8 cellular contexts compared by ENCODE assay signal in genomic region chr4:145181091-145181501, GRCh38. TPM values are rescaled to one million over a fixed set of nuclear protein-coding genes. Genes with fewer than 3 reads are reported as not detected.
DNase-seq lines count a peak whose midpoint lies in the region; ATAC-seq, FAIRE-seq and TF ChIP-seq lines count a peak whose summit lies in the region.

No MANE protein-coding gene starts in this region.

- ATAC-seq in DND-41 (ENCODE audit: insufficient read depth, low read depth), result no peak; the same call in 2 of the 3 replicates
- ATAC-seq in GM21390 (IDR thresholded peaks at IDR 0.05; ENCODE audit: unreplicated experiment), result no peak
- ATAC-seq in GM21360 (IDR thresholded peaks at IDR 0.05; ENCODE audit: unreplicated experiment), result no peak
- ATAC-seq in GM19452 (IDR thresholded peaks at IDR 0.05; ENCODE audit: unreplicated experiment), result no peak

- POLR2A ChIA-PET in H1 (lab: Charles Lee; ENCODE audit: partially characterized antibody), result interaction anchor here (1.2 kb wide), 1 partner anchor 83 kb away, joined by 4 read pairs; the partner anchor contains the start of genes ABCE1 and ANAPC10

- no peak for TF ChIP-seq POLR2A in H1 (IDR thresholded peaks at IDR 0.05; ENCODE audit: control extremely low read depth in 1 of 2, low read depth in 2 of 2, low read length in 2 of 2)

- CTCF ChIA-PET in H1 (lab: Charles Lee; ENCODE audit: partially characterized antibody), result interaction anchor here (0.7 to 1.0 kb wide), 3 partner anchors 11 to 48 kb away, joined by 3 to 4 read pairs (median 3); no protein-coding TSS in a partner anchor

- H3K23me2 ChIP-seq in H1 (ENCODE audit: low read depth, low read length), result peaks cover 12% of the 10 kb centered on the region

- no peak for TF ChIP-seq RAD21 in H1 (IDR thresholded peaks at IDR 0.05 in 1 of 2, conservative IDR thresholded peaks at IDR 0.05 in 1 of 2; ENCODE audit: low read depth in 2 of 2, low read length in 2 of 2)

- peak overlapping the region; percentile 28 for H4K5ac ChIP-seq in H1 (ENCODE audit: insufficient read length, low read depth, low read length)

- H4K20me1 ChIP-seq in DND-41 (ENCODE audit: insufficient read depth, low read length) (peaks cover 27% of the 10 kb centered on the region), H1 (replicated peaks in 1 of 2; ENCODE audit: control insufficient read depth in 1 of 2, insufficient read depth in 2 of 2, low read length in 2 of 2) (peaks cover 2 to 7% of the 10 kb centered on the region in 2 experiments)

- H3K18ac ChIP-seq in H1 (ENCODE audit: extremely low read depth, low read length), result no peak overlapping the region

- H3K27ac Mint-ChIP-seq in osteocyte (ENCODE audit: unreplicated experiment), result peak overlapping the region; percentile 94

- peaks cover 3% of the 10 kb centered on the region; the same call in 1 of the 2 replicates for H3K36me3 ChIP-seq in DND-41 (ENCODE audit: insufficient read depth, low read length)
- H3K36me3 ChIP-seq in H1 (ENCODE audit: control insufficient read depth in 2 of 4, insufficient read depth in 4 of 4, low read length in 3 of 4), result no peaks in the 10 kb centered on the region

- H3K4me3 Mint-ChIP-seq in osteocyte (ENCODE audit: unreplicated experiment), result peak overlapping the region; percentile 80

- peaks cover 7% of the 10 kb centered on the region for H3K27me3 Mint-ChIP-seq in osteocyte (ENCODE audit: unreplicated experiment)

- H3K9me3 ChIP-seq in DND-41 (ENCODE audit: insufficient read depth, low read length, severe bottlenecking) (no peaks in the 10 kb centered on the region), H1 (ENCODE audit: insufficient read depth in 2 of 2, low read depth in 1 of 2, low read length in 1 of 2) (no peaks in the 10 kb centered on the region)

- H3K4me3 ChIP-seq in DND-41 (ENCODE audit: low read depth in 1 of 2, low read length in 2 of 2) (peak overlapping the region; percentile 30 to 68), LNCaP clone FGC (ENCODE audit: low read depth, low read length) (peak overlapping the region; percentile 77), H1 (ENCODE audit: extremely low read depth in 1 of 4, insufficient read depth in 2 of 4, low read depth in 3 of 4, low read length in 4 of 4) (peak overlapping the region; percentile 67 to 88 (median 81))

- H3K4me2 ChIP-seq in DND-41 (ENCODE audit: insufficient read depth, low read length), result peak overlapping the region; percentile 82
- peak overlapping the region; percentile 96 to 99 for H3K4me2 ChIP-seq in H1 (ENCODE audit: insufficient read depth in 1 of 2, low read depth in 2 of 2, low read length in 2 of 2)

- H3K23ac ChIP-seq in H1 (ENCODE audit: insufficient read length), result no peak overlapping the region

- H3K9ac ChIP-seq in DND-41 (ENCODE audit: low read depth, low read length), result peak overlapping the region; percentile 80
- peak overlapping the region in 3 of 4 experiments; percentile 75 to 92 (median 79); a peak in 6 of 7 replicates for H3K9ac ChIP-seq in H1 (replicated peaks in 1 of 4; ENCODE audit: extremely low read depth in 1 of 4, low read depth in 3 of 4, low read length in 3 of 4)

- H4K8ac ChIP-seq in H1 (ENCODE audit: extremely low read depth, insufficient read depth, low read length), result peak overlapping the region; percentile 85; the same call in 1 of the 2 replicates

- H4K91ac ChIP-seq in H1 (replicated peaks; ENCODE audit: insufficient read length, low read length), result no peak overlapping the region

- no peak for TF ChIP-seq EP300 in H1 (IDR thresholded peaks at IDR 0.05; ENCODE audit: borderline replicate concordance in 1 of 2, low read depth in 2 of 2, low read length in 2 of 2)

- no peak overlapping the region for H2BK15ac ChIP-seq in H1 (ENCODE audit: low read length)

- H3K27me3 ChIP-seq in DND-41 (ENCODE audit: insufficient read depth, low read length, poor library complexity) (peaks cover under 1% of the 10 kb centered on the region), H1 (replicated peaks in 1 of 4; ENCODE audit: control insufficient read depth in 3 of 4, extremely low read depth in 1 of 4, insufficient read depth in 3 of 4, low read length in 3 of 4) (no peaks in the 10 kb centered on the region)

- no peak for DNase-seq in DND-41
- DNase-seq in LNCaP clone FGC (ENCODE audit: low read depth), result no peak
- DNase-seq in H1 (ENCODE audit: low read depth in 1 of 2, low spot score in 2 of 2), result no peak
- no peak for DNase-seq in osteocyte (ENCODE audit: extremely low spot score, unreplicated experiment)
- no peak for DNase-seq in effector CD4-positive, alpha-beta T cell

- no peak overlapping the region for H2BK12ac ChIP-seq in H1 (ENCODE audit: low read depth, low read length)

- H2BK20ac ChIP-seq in H1 (ENCODE audit: low read length), result no peak overlapping the region

- H3K4me1 Mint-ChIP-seq in osteocyte (ENCODE audit: unreplicated experiment), result peaks cover 29% of the 10 kb centered on the region

- H2AK5ac ChIP-seq in H1 (ENCODE audit: low read depth, low read length), result no peak overlapping the region

- H3K9me3 Mint-ChIP-seq in osteocyte (ENCODE audit: unreplicated experiment), result no peaks in the 10 kb centered on the region

- H2BK5ac ChIP-seq in H1 (ENCODE audit: low read depth, low read length), result no peak overlapping the region

- H3K56ac ChIP-seq in H1 (replicated peaks; ENCODE audit: insufficient read length, low read depth, low read length), result no peak overlapping the region

- H3K79me1 ChIP-seq in H1 (ENCODE audit: low read depth, low read length), result no peaks in the 10 kb centered on the region

- no peak overlapping the region for H3K14ac ChIP-seq in H1 (ENCODE audit: insufficient read length)

- no peak for FAIRE-seq in H1 (lab: Jason Lieb, UNC)

- H3K4me1 ChIP-seq in DND-41 (ENCODE audit: insufficient read depth, low read length), result peaks cover 29% of the 10 kb centered on the region
- peaks cover 0 to 3% (median 1%) of the 10 kb centered on the region in 4 experiments; a peak in 4 of 7 replicates for H3K4me1 ChIP-seq in H1 (replicated peaks in 1 of 4; ENCODE audit: control insufficient read depth in 3 of 4, insufficient read depth in 4 of 4, low read length in 3 of 4)

- no peak overlapping the region for H2BK120ac ChIP-seq in H1 (replicated peaks; ENCODE audit: low read depth, low read length)

- peak overlapping the region; percentile 86 for H2AFZ ChIP-seq in DND-41 (ENCODE audit: low read depth, low read length)
- peak overlapping the region; percentile 96 for H2AFZ ChIP-seq in H1 (ENCODE audit: low read length)

- H3K27ac ChIP-seq in DND-41 (ENCODE audit: low read length), result peak overlapping the region; percentile 76
- peak overlapping the region; percentile 68 for H3K27ac ChIP-seq in H1 (ENCODE audit: low read depth, low read length)

- H3K79me2 ChIP-seq in DND-41 (ENCODE audit: insufficient read depth, low read length) (peaks cover 42% of the 10 kb centered on the region), H1 (ENCODE audit: control insufficient read depth in 1 of 2, insufficient read depth in 2 of 2, low read length in 2 of 2) (peaks cover 13 to 35% of the 10 kb centered on the region in 2 experiments)

- no peak overlapping the region for H3K4ac ChIP-seq in H1 (replicated peaks; ENCODE audit: insufficient read length, low read depth, low read length)

- TF ChIP-seq CTCF in DND-41 (IDR thresholded peaks at IDR 0.05; ENCODE audit: borderline replicate concordance, extremely low read depth, low read length, poor library complexity, severe bottlenecking) (no peak), LNCaP clone FGC (IDR thresholded peaks at IDR 0.05; ENCODE audit: control insufficient read depth, extremely low read depth, insufficient read depth) (no peak), H1 (IDR thresholded peaks at IDR 0.05; ENCODE audit: control extremely low read depth in 1 of 3, insufficient read depth in 1 of 3, low read depth in 1 of 3, low read length in 3 of 3) (no peak), osteocyte (IDR thresholded peaks at IDR 0.05) (no peak)

- no peaks in the 10 kb centered on the region for H3K36me3 Mint-ChIP-seq in osteocyte (ENCODE audit: unreplicated experiment)

- WGBS in H1 (ENCODE audit: extremely low coverage in 1 of 2, insufficient coverage in 1 of 2, insufficient read length in 1 of 2, insufficient replicate concordance in 2 of 2, low coverage in 1 of 2, low lambda C conversion rate in 2 of 2, missing lambda C conversion rate in 1 of 2), 2 experiments, result 38% methylated on average over 7 of the region's 7 CpGs; no CpG with 5 or more reads in 1 of the 2 experiments

TF ChIP-seq in H1, 55 proteins besides CTCF, POLR2A, EP300 and RAD21 (continues in another document):
- TF ChIP-seq CTBP2 (IDR thresholded peaks at IDR 0.05; ENCODE audit: borderline replicate concordance, insufficient read depth, insufficient read length, low read length), result no peak
- no peak for TF ChIP-seq PHF8 (conservative IDR thresholded peaks at IDR 0.05; ENCODE audit: low read depth, low read length)
- no peak; a peak in 1 of 4 replicates for TF ChIP-seq SIN3A (conservative IDR thresholded peaks at IDR 0.05 in 1 of 2, IDR thresholded peaks at IDR 0.05 in 1 of 2; ENCODE audit: low read depth in 1 of 2, low read length in 2 of 2)
- TF ChIP-seq SRF (IDR thresholded peaks at IDR 0.05; ENCODE audit: low read depth, low read length), result no peak
- no peak for TF ChIP-seq GABPA (IDR thresholded peaks at IDR 0.05; ENCODE audit: borderline replicate concordance, insufficient read depth, low read length)
- no peak for TF ChIP-seq USF2 (IDR thresholded peaks at IDR 0.05; ENCODE audit: low read length)
- TF ChIP-seq KDM5A (IDR thresholded peaks at IDR 0.05; ENCODE audit: low read length), result no peak
- no peak for TF ChIP-seq TEAD4 (IDR thresholded peaks at IDR 0.05; ENCODE audit: low read depth, low read length)
- no peak for TF ChIP-seq SP2 (IDR thresholded peaks at IDR 0.05; ENCODE audit: low read length)
- no peak for TF ChIP-seq POU5F1 (IDR thresholded peaks at IDR 0.05; ENCODE audit: low read depth, low read length)

RNA-seq across cellular contexts. Expression of gene OTUD4, which starts 0.7 kb away (rescaled TPM):
- 50.0 and 57.0 TPM in 2 replicates for total RNA-seq in H1 (2021; fragmentation: NEBNext Ultra II Directional; extraction: Animal tissue kit (Norgen Biotek cat#: 25700))
- polyA plus RNA-seq in H1 (2011; rRNA removed), result 12.0 and 17.4 TPM in 2 replicates
- polyA plus RNA-seq in H1 (2011; cell fraction: cytosol; rRNA removed), result 17.5 TPM
- 13.1 TPM for polyA plus RNA-seq in H1 (2011; cell fraction: nucleus; rRNA removed)
- polyA plus RNA-seq in H1 (2012, experiment 1 of 2), result 10.7 to 20.6 TPM (median 14.4 TPM) in 4 replicates
- 1.2 TPM for polyA plus RNA-seq in H1 (2012, experiment 2 of 2)
- 22.4 TPM for polyA plus RNA-seq in H1 (2013, experiment 1 of 2)
- polyA plus RNA-seq in H1 (2013, experiment 2 of 2), result 21.1 TPM
- polyA minus RNA-seq in H1 (2011; rRNA and poly(A)+ RNA removed), result 49.9 and 52.6 TPM in 2 replicates
- polyA minus RNA-seq in H1 (2011; cell fraction: cytosol; rRNA and poly(A)+ RNA removed), result 26.8 TPM
- polyA minus RNA-seq in H1 (2011; cell fraction: nucleus; rRNA and poly(A)+ RNA removed), result 48.6 TPM
- 35.0 and 36.1 TPM in 2 replicates for total RNA-seq in osteocyte
